Comparison of ENCODE assay signal across 12 cellular contexts in the genomic region with DNA sequence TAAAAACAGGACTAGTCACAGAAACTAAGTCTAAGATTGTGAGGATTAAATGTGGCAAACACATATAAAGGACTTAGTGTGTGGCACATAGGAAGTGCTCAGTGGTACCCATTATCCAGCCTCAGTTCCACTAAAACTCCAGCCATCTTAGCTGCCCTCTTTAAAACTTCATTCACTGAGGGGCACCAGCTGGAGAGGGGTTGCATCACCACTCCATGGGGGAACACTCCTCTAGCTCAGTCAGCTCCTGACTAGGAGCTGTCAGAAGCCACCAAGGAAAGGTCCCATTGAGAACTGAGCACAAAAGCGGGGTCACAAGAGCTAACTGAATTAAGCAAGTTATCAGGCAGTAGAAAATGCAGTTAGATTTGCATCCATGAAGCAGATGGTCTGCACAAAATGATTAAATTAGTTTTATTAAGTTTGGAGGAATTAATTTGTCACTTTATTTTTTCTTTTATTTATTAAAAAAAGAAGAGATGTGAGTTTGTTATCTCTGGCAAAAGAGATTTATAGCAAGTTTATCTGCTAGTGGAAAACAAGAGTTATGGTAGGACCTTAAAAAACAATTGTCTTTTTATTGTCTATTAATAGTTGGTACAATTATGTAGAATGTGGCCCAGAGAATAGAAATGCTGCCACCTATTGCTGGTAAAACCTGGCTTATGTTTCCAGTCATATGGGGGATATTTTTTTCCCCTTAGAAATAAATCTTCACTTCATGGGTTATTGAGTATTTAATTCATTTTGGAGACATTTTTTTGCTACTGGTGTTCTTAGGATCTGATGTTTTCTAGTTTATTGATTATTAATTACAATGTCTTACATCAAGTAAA.
DNase-seq lines count a peak whose midpoint lies in the region; ATAC-seq and TF ChIP-seq lines count a peak whose summit lies in the region.
"Had no signal": no experiment of that assay in that cellular context is flagged by ENCODE, and none has a peak within 500 bp of the region (broad histone marks: within the 10 kb centered on the region; RNA-seq: fewer than 3 reads in every experiment).

No MANE protein-coding gene starts in this region.

- H3K27ac Mint-ChIP-seq in osteocyte (ENCODE audit: unreplicated experiment): no peak overlapping the region
- H3K27ac Mint-ChIP-seq: natural killer cell treated with Interleukin-12 subunit alpha and Interleukin-12 subunit beta and Interleukin-15 and Interleukin-18, amount 100 ng/mL, for 72 hours had no signal

- peaks cover 4% of the 10 kb centered on the region for H3K36me3 Mint-ChIP-seq in osteocyte (ENCODE audit: unreplicated experiment)
- H3K36me3 Mint-ChIP-seq: natural killer cell treated with Interleukin-12 subunit alpha and Interleukin-12 subunit beta and Interleukin-15 and Interleukin-18, amount 100 ng/mL, for 72 hours had no signal

- no peaks in the 10 kb centered on the region for H3K4me1 ChIP-seq in DND-41 (ENCODE audit: insufficient read depth, low read length)
- peaks cover 5% of the 10 kb centered on the region for H3K4me1 ChIP-seq in Loucy (ENCODE audit: insufficient read depth, low read length, poor library complexity, severe bottlenecking)

- no peaks in the 10 kb centered on the region for H3K9me3 Mint-ChIP-seq in osteocyte (ENCODE audit: unreplicated experiment)
- H3K9me3 Mint-ChIP-seq: natural killer cell treated with Interleukin-12 subunit alpha and Interleukin-12 subunit beta and Interleukin-15 and Interleukin-18, amount 100 ng/mL, for 72 hours had no signal

- H4K20me1 ChIP-seq in DND-41 (ENCODE audit: insufficient read depth, low read length) (no peaks in the 10 kb centered on the region), Loucy (ENCODE audit: insufficient read depth, low read length, poor library complexity, severe bottlenecking) (no peaks in the 10 kb centered on the region)

- H3K9me3 ChIP-seq in DND-41 (ENCODE audit: insufficient read depth, low read length, severe bottlenecking) (no peaks in the 10 kb centered on the region), Loucy (ENCODE audit: insufficient read depth, low read depth, low read length) (no peaks in the 10 kb centered on the region)

- H3K36me3 ChIP-seq in DND-41 (ENCODE audit: insufficient read depth, low read length) (no peaks in the 10 kb centered on the region), Loucy (ENCODE audit: insufficient read depth, low read length) (no peaks in the 10 kb centered on the region)

- no peaks in the 10 kb centered on the region for H3K4me1 Mint-ChIP-seq in osteocyte (ENCODE audit: unreplicated experiment)

- H3K9me2 ChIP-seq in Loucy (replicated peaks; ENCODE audit: low read depth, low read length): no peaks in the 10 kb centered on the region

- TF ChIP-seq CTCF in DND-41 (IDR thresholded peaks at IDR 0.05; ENCODE audit: borderline replicate concordance, extremely low read depth, low read length, poor library complexity, severe bottlenecking) (peak; percentile 26), Loucy (conservative IDR thresholded peaks at IDR 0.05; ENCODE audit: low read length) (peak; percentile 52), osteocyte (IDR thresholded peaks at IDR 0.05) (peak; percentile 55), GM10266 (IDR thresholded peaks at IDR 0.05; ENCODE audit: control insufficient read depth, insufficient read depth, low read depth, missing control alignments) (no peak)

- H3K79me2 ChIP-seq in DND-41 (ENCODE audit: insufficient read depth, low read length) (no peaks in the 10 kb centered on the region), Loucy (ENCODE audit: insufficient read depth, low read length) (no peaks in the 10 kb centered on the region)

- peaks cover 4% of the 10 kb centered on the region for H3K27me3 ChIP-seq in DND-41 (ENCODE audit: insufficient read depth, low read length, poor library complexity)
- no peaks in the 10 kb centered on the region for H3K27me3 ChIP-seq in Loucy (ENCODE audit: insufficient read depth, low read length, poor library complexity, severe bottlenecking)

- no peak overlapping the region for H3K4me3 ChIP-seq in DND-41 (ENCODE audit: low read depth in 1 of 2, low read length in 2 of 2)
- no peak overlapping the region for H3K4me3 ChIP-seq in Loucy (ENCODE audit: low read length, poor library complexity, severe bottlenecking)
- H3K4me3 ChIP-seq: skin epidermis had no signal

- H3F3A ChIP-seq in Loucy (ENCODE audit: low read depth): no peaks in the 10 kb centered on the region

- H2AFZ ChIP-seq in DND-41 (ENCODE audit: low read depth, low read length) (no peak overlapping the region), Loucy (ENCODE audit: low read length) (no peak overlapping the region)

- ATAC-seq in DND-41 (ENCODE audit: insufficient read depth, low read depth): no peak
- ATAC-seq in HG03196 (IDR thresholded peaks at IDR 0.05; ENCODE audit: unreplicated experiment): no peak

- no peak overlapping the region for H3K4me2 ChIP-seq in DND-41 (ENCODE audit: insufficient read depth, low read length)
- H3K4me2 ChIP-seq in Loucy (ENCODE audit: low read depth, low read length, poor library complexity, severe bottlenecking): no peak overlapping the region

- H3K27me3 Mint-ChIP-seq in osteocyte (ENCODE audit: unreplicated experiment): no peaks in the 10 kb centered on the region

- no peak overlapping the region for H3K4me3 Mint-ChIP-seq in osteocyte (ENCODE audit: unreplicated experiment)
- H3K4me3 Mint-ChIP-seq: natural killer cell treated with Interleukin-12 subunit alpha and Interleukin-12 subunit beta and Interleukin-15 and Interleukin-18, amount 100 ng/mL, for 72 hours had no signal

- DNase-seq in DND-41 (no peak), dermis blood vessel endothelial cell (peak; percentile 37), osteocyte (ENCODE audit: extremely low spot score, unreplicated experiment) (no peak), GM10266 (ENCODE audit: extremely low spot score) (no peak)
- no peak for DNase-seq in activated CD4-positive, CD25-positive, alpha-beta regulatory T cell (lab: John Stamatoyannopoulos, UW)
- DNase-seq: activated CD8-positive, alpha-beta memory T cell treated with anti-CD3 and anti-CD28 coated beads, Interleukin-2, amount 50 U/mL, for 4 hours; Calu3; SHP77 treated with DMSO at 0.1 percent for 48 hours had no signal

- no peak overlapping the region for H3K9ac ChIP-seq in DND-41 (ENCODE audit: low read depth, low read length)
- H3K9ac ChIP-seq in Loucy (ENCODE audit: low read depth, low read length, poor library complexity, severe bottlenecking): no peak overlapping the region

- H3K27ac ChIP-seq in DND-41 (ENCODE audit: low read length): no peak overlapping the region
- H3K27ac ChIP-seq: skin epidermis had no signal
